In the genomic region with DNA sequence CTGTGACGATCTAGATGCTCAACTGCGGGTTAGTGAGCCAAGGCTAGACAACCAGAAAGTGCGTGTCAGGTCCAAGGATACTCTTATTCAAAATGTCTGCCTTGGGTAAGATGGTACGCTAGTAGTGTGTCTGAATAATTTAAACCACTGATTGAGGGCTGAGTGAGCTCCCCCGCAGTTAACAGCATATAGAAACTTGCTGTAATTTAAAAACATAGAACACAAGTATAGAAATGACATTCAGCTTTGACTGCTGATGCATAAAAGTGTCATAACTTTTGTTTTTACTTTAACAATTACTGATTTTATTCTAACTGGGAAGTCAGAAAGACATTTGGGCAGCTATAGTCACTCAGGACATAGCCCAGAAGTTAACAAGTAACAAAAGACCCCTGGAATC, we compare ENCODE assay signal across 24 cellular contexts. TPM values are rescaled to one million over a fixed set of nuclear protein-coding genes. Genes with fewer than 3 reads are reported as not detected.
"Had no signal": no experiment of that assay in that cellular context is flagged by ENCODE, and none has a peak within 500 bp of the region (broad histone marks: within the 10 kb centered on the region; RNA-seq: fewer than 3 reads in every experiment).

No MANE protein-coding gene starts in this region.

- H3K9me3 Mint-ChIP-seq: activated CD4-positive, alpha-beta T cell treated with anti-CD3 and anti-CD28 coated beads, Interleukin-2, amount 10 ng/mL, durations not matched to agents 24 days and 14 days; memory B cell; nephron progenitor cell; stimulated activated memory B cell treated with anti-CD40 and anti-IgM and Interleukin-4, amounts not matched to agents 10 μg/mL and 1 μg/mL and 100 μg/mL, for 72 hours; T-helper 1 cell treated with Interleukin-12 subunit alpha and Interleukin-12 subunit beta and Interleukin-4 antibody, amounts not matched to agents 30 μg/mL and 1 μg/mL, for 36 hours had no signal

- DNase-seq: activated CD4-positive, alpha-beta T cell treated with anti-CD3 and anti-CD28 coated beads, Interleukin-2, amount 10 ng/mL, durations not matched to agents 24 days and 14 days; activated CD8-positive, alpha-beta T cell treated with anti-CD3 and anti-CD28 coated beads, Interleukin-2, amount 10 ng/mL, durations not matched to agents 7 days and 5 days; activated effector memory CD4-positive, alpha-beta T cell treated with Interleukin-2 at 50 U/mL for 16 hours; activated naive CD4-positive, alpha-beta T cell treated with anti-CD3 and anti-CD28 coated beads, Interleukin-2, amount 50 U/mL, for 16 hours; aorta; effector CD4-positive, alpha-beta T cell; heart right ventricle; islet precursor cell; left cardiac atrium; nephron progenitor cell; pancreas; psoas muscle; stimulated activated CD4-positive, alpha-beta T cell treated with anti-CD3 and anti-CD28 coated beads, Interleukin-1b, Interleukin-23, amount 100 ng/mL, for 48 hours; T1000; transverse colon; uterus had no signal

- H3K27me3 ChIP-seq: heart right ventricle, pancreas, right atrium auricular region, transverse colon, uterus had no signal

- H3K9me3 ChIP-seq: heart right ventricle, pancreas, psoas muscle, right atrium auricular region, transverse colon, uterus had no signal

- H3K27me3 Mint-ChIP-seq: activated CD4-positive, alpha-beta T cell treated with anti-CD3 and anti-CD28 coated beads, Interleukin-2, amount 10 ng/mL, durations not matched to agents 24 days and 14 days; brain; memory B cell; stimulated activated memory B cell treated with anti-CD40 and anti-IgM and Interleukin-4, amounts not matched to agents 10 μg/mL and 1 μg/mL and 100 μg/mL, for 72 hours had no signal

- ATAC-seq: activated CD8-positive, alpha-beta T cell treated with anti-CD3 and anti-CD28 coated beads, Interleukin-2, amount 10 ng/mL, durations not matched to agents 7 days and 5 days; heart right ventricle; left cardiac atrium; pancreas; psoas muscle; stimulated activated memory B cell treated with anti-CD40 and anti-IgM and Interleukin-4, amounts not matched to agents 10 μg/mL and 1 μg/mL and 100 μg/mL, for 72 hours; WTC11 had no signal

- H3K27ac ChIP-seq: heart right ventricle, pancreas, psoas muscle, right atrium auricular region, transverse colon, uterus had no signal

- H3K4me1 Mint-ChIP-seq: brain, nephron progenitor cell, WTC11 had no signal

- H3K4me1 ChIP-seq: heart right ventricle, pancreas, psoas muscle, right atrium auricular region, transverse colon, uterus had no signal

- H3K4me3 ChIP-seq: heart right ventricle, pancreas, psoas muscle, right atrium auricular region, transverse colon, uterus had no signal

- H3K27ac Mint-ChIP-seq: activated CD8-positive, alpha-beta T cell treated with anti-CD3 and anti-CD28 coated beads, Interleukin-2, amount 10 ng/mL, durations not matched to agents 7 days and 5 days; memory B cell; nephron progenitor cell; T-helper 1 cell treated with Interleukin-12 subunit alpha and Interleukin-12 subunit beta and Interleukin-4 antibody, amounts not matched to agents 30 μg/mL and 1 μg/mL, for 36 hours; WTC11 had no signal

- H3K36me3 ChIP-seq: uterus had no signal

- H3K4me3 Mint-ChIP-seq: activated CD4-positive, alpha-beta T cell treated with anti-CD3 and anti-CD28 coated beads, Interleukin-2, amount 10 ng/mL, durations not matched to agents 24 days and 14 days; activated CD8-positive, alpha-beta T cell treated with anti-CD3 and anti-CD28 coated beads, Interleukin-2, amount 10 ng/mL, durations not matched to agents 7 days and 5 days; brain; memory B cell; nephron progenitor cell; stimulated activated memory B cell treated with anti-CD40 and anti-IgM and Interleukin-4, amounts not matched to agents 10 μg/mL and 1 μg/mL and 100 μg/mL, for 72 hours; T-helper 1 cell treated with Interleukin-12 subunit alpha and Interleukin-12 subunit beta and Interleukin-4 antibody, amounts not matched to agents 30 μg/mL and 1 μg/mL, for 36 hours; WTC11 had no signal

RNA-seq across cellular contexts. Expression of a gene that starts 45.6 kb away (rescaled TPM):
- total RNA-seq: cardiac septum, right atrium auricular region, temporal lobe had no signal
